In genomic region chr5:52623291-52623690, GRCh38 we compare ENCODE assay signal across 28 cellular contexts.
"Had no signal": no experiment of that assay in that cellular context is flagged by ENCODE, and none has a peak within 500 bp of the region (broad histone marks: within the 10 kb centered on the region; RNA-seq: fewer than 3 reads in every experiment).

No MANE protein-coding gene starts in this region.

- H3K27ac ChIP-seq: colonic mucosa, coronary artery, dorsolateral prefrontal cortex, epithelial cell of prostate, esophagus muscularis mucosa, esophagus squamous epithelium, foreskin keratinocyte, gastrocnemius medialis, gastroesophageal sphincter, heart left ventricle, heart right ventricle had no signal

- ATAC-seq: effector memory CD8-positive, alpha-beta T cell; esophagus mucosa; foreskin keratinocyte; gastrocnemius medialis; gastroesophageal sphincter; heart left ventricle; heart right ventricle had no signal

- H3K9me3 ChIP-seq: colonic mucosa, esophagus squamous epithelium, gastrocnemius medialis had no signal

- FAIRE-seq: colon, endometrium, endothelial cell of umbilical vein, frontal cortex had no signal

- H3K4me3 ChIP-seq: colonic mucosa, coronary artery, dorsolateral prefrontal cortex, esophagus muscularis mucosa, esophagus squamous epithelium, gastrocnemius medialis, gastroesophageal sphincter, heart left ventricle, heart right ventricle had no signal

- H3K36me3 ChIP-seq: colonic mucosa, esophagus muscularis mucosa, esophagus squamous epithelium, gastrocnemius medialis, gastroesophageal sphincter, heart left ventricle, heart right ventricle had no signal

- H3K4me1 ChIP-seq: colonic mucosa, esophagus muscularis mucosa, esophagus squamous epithelium, foreskin keratinocyte, gastrocnemius medialis, gastroesophageal sphincter, heart left ventricle, heart right ventricle had no signal

- H3K27me3 ChIP-seq: colonic mucosa, dorsolateral prefrontal cortex, esophagus muscularis mucosa, esophagus squamous epithelium, foreskin keratinocyte, gastrocnemius medialis, gastroesophageal sphincter, heart left ventricle had no signal

- DNase-seq: colonic mucosa; cortex of kidney; dermis blood vessel endothelial cell; dorsolateral prefrontal cortex; effector CD4-positive, alpha-beta T cell; effector CD8-positive, alpha-beta T cell; effector memory CD4-positive, alpha-beta T cell; effector memory CD8-positive, alpha-beta T cell; endodermal cell; erythroblast; esophagus squamous epithelium; foreskin fibroblast; foreskin keratinocyte; foreskin melanocyte; gastrocnemius medialis; glutamatergic neuron; head of caudate nucleus; heart left ventricle; heart right ventricle had no signal
